ENCODE assay signal across 1 cellular context in the genomic region with DNA sequence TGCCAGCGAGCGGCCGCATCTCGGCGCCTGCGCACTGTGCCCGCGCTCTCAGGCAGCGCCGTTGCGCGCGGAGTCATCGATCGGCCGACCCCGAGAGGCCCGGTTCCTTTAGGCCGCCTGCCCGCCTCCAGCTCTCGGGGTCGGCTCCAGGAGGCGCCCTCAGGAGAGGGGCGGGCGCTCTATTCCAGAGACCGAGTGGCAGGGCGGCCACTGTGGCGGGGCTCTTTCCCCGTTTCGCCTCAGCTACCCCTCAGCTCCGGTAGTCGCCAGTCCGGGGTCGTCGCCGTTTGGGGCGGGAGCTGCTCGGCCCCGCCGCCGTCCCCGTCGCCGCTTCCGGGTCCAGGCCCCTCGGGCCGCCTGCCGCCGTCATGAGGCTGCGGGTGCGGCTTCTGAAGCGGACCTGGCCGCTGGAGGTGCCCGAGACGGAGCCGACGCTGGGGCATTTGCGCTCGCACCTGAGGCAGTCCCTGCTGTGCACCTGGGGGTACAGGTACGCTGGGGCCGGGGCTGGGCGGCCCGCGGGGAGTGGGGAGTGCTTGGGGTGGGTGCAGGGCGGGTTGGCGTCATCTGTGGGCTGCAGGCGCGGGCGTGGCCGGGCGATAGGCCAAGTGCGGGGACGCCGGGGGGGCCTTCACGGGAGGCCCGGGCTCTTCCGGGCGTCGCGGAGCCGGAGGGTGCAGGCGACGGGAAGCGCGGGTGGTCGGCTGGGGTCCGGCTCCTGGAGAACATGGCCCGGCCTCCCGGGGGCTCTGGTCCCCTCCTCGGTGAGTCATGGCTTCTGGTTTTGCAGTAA.
TF ChIP-seq lines count a peak whose summit lies in the region.

A gene (plus strand): TSS at position 177 of the 793 bp plus-strand sequence. CDS start 192 bp downstream, at position 369.

TF ChIP-seq in endothelial cell of umbilical vein, 7 proteins besides CTCF, POLR2A, EP300 and RAD21 (continued from another document):
- TF ChIP-seq EZH2 (IDR thresholded peaks at IDR 0.05; ENCODE audit: borderline replicate concordance, low read depth, low read length, severe bottlenecking) (no peak), FOS (IDR thresholded peaks at IDR 0.05; ENCODE audit: borderline replicate concordance, insufficient read depth, low read length) (peak; percentile 76)
- TF ChIP-seq, protein P1, sequence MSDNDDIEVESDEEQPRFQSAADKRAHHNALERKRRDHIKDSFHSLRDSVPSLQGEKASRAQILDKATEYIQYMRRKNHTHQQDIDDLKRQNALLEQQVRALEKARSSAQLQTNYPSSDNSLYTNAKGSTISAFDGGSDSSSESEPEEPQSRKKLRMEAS (IDR thresholded peaks at IDR 0.05; ENCODE audit: insufficient read depth, insufficient read length) = no peak
